Comparison of ENCODE assay signal across 16 cellular contexts in the genomic region with DNA sequence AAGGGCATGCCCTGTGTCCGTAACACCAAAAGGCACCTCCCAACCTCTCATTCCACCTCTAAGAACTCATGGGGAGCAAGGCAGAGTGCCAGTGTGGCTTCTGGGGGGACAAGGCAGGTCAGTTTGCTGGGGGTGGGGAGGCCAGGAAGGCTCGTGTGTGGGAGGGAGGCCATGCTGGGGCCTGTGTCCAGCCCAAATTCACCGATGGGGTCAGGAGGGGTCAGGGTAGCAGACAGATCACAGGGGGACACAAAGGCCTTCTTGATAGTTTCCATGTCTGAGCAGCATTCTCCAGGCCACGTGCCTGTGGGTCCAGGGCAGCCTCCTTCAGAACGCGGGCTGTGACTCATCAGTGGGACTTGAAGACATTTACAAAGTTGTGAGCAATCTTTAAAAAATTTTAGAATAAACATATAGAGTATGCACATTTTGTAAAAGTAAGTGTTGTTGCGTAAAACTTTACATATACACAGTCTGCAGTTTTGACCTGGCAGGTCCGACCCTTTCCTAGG. TPM values are rescaled to one million over a fixed set of nuclear protein-coding genes. Genes with fewer than 3 reads are reported as not detected.
DNase-seq lines count a peak whose midpoint lies in the region; ATAC-seq, FAIRE-seq and TF ChIP-seq lines count a peak whose summit lies in the region.
"Had no signal": no experiment of that assay in that cellular context is flagged by ENCODE, and none has a peak within 500 bp of the region (broad histone marks: within the 10 kb centered on the region; RNA-seq: fewer than 3 reads in every experiment).

No MANE protein-coding gene starts in this region.

- TF ChIP-seq POLR2A in K562 (conservative IDR thresholded peaks at IDR 0.05) = no peak
- no peak for TF ChIP-seq POLR2A in transverse colon (IDR thresholded peaks at IDR 0.05)

- in situ Hi-C loops in K562 (cut with MboI) = no loop called here
- in situ Hi-C loops in transverse colon (cut with MboI; ENCODE audit: low pct_ligation_motif_present in 1 of 4, low pct_unique_long_range_greater_than_20kb in 1 of 4, low sequenced_read_pairs in 3 of 4) = no loop called here

- TF ChIP-seq CTCF in K562 (IDR thresholded peaks at IDR 0.05 in 2 of 3, conservative IDR thresholded peaks at IDR 0.05 in 1 of 3; ENCODE audit: insufficient read depth in 2 of 3, low read depth in 1 of 3, low read length in 3 of 3) = no peak
- no peak for TF ChIP-seq CTCF in endothelial cell (IDR thresholded peaks at IDR 0.05; ENCODE audit: unreplicated experiment)
- TF ChIP-seq CTCF in transverse colon (IDR thresholded peaks at IDR 0.05) = no peak

- H3K36me3 Mint-ChIP-seq in endothelial cell (ENCODE audit: low read depth, unreplicated experiment) = no peaks in the 10 kb centered on the region

- H3K27ac ChIP-seq in ACC112 (ENCODE audit: low read depth, low read length) (peak overlapping the region; percentile 68), K562 (ENCODE audit: extremely low read depth, low read depth, low read length) (no peak overlapping the region), transverse colon (no peak overlapping the region)
- H3K27ac ChIP-seq: HL-60 had no signal

- H2AFZ ChIP-seq in ACC112 (ENCODE audit: low read length, unreplicated experiment) = peak overlapping the region; percentile 88
- peak overlapping the region; percentile 33; the same call in 1 of the 2 replicates for H2AFZ ChIP-seq in K562 (ENCODE audit: low read depth, low read length)

- CTCF ChIA-PET in K562 (lab: Yijun Ruan, JAX; ENCODE audit: low intra/inter-chr PET ratio) = no interaction called here

- H3K4me2 ChIP-seq in K562 (ENCODE audit: insufficient read depth, low read length) = no peak overlapping the region

- no TSS peak for BruUV-seq in K562 (replicated peaks; lab: Mats Ljungman, UMichigan)

- H3K4me1 ChIP-seq in ACC112 (ENCODE audit: control insufficient read depth, insufficient read depth, low read length, unreplicated experiment) (peaks cover 22% of the 10 kb centered on the region), K562 (replicated peaks in 1 of 2; ENCODE audit: control insufficient read depth in 2 of 2, insufficient read depth in 2 of 2, low read length in 2 of 2) (peaks cover 0 to 3% of the 10 kb centered on the region in 2 experiments; a peak in 2 of 5 replicates), transverse colon (no peaks in the 10 kb centered on the region)
- H3K4me1 ChIP-seq: BE2C had no signal

- no peak for TF ChIP-seq EP300 in K562 (IDR thresholded peaks at IDR 0.05; ENCODE audit: low read length)
- no peak for TF ChIP-seq EP300 in transverse colon (IDR thresholded peaks at IDR 0.05; ENCODE audit: low read depth)

- intact Hi-C loops in K562 (cut with micrococcal nuclease) = no loop called here
- intact Hi-C loops in transverse colon (cut with DNase I; ENCODE audit: low total_unique reads) = no loop called here

- POLR2A ChIA-PET in K562 (lab: Yijun Ruan, JAX) = interaction anchor here (0.6 kb wide), 1 partner anchor 471 kb away, joined by 3 read pairs; no protein-coding TSS in a partner anchor

- no peaks in the 10 kb centered on the region for H3K27me3 ChIP-seq in ACC112 (ENCODE audit: insufficient read depth, low read length)
- peaks cover 17 to 69% of the 10 kb centered on the region in 2 experiments for H3K27me3 ChIP-seq in K562 (ENCODE audit: control insufficient read depth in 2 of 2, insufficient read depth in 2 of 2, low read length in 2 of 2)
- H3K27me3 ChIP-seq in transverse colon = no peaks in the 10 kb centered on the region
- H3K27me3 ChIP-seq: BE2C had no signal

- no peak overlapping the region for H3K9ac ChIP-seq in K562 (ENCODE audit: insufficient read depth in 1 of 2, low read depth in 2 of 2, low read length in 2 of 2)

- no peak for FAIRE-seq in K562 (lab: Jason Lieb, UNC)

- no peaks in the 10 kb centered on the region for H3K36me3 ChIP-seq in ACC112 (ENCODE audit: insufficient read depth, low read length)
- no peaks in the 10 kb centered on the region for H3K36me3 ChIP-seq in K562 (ENCODE audit: control insufficient read depth, insufficient read depth, low read length)
- H3K36me3 ChIP-seq in transverse colon = no peaks in the 10 kb centered on the region
- H3K36me3 ChIP-seq: BE2C had no signal

- H4K20me1 ChIP-seq in K562 (replicated peaks; ENCODE audit: control insufficient read depth, insufficient read depth, low read length) = 0 out of 2 replicates have a peak, but pooled peaks cover 5% of the 10 kb centered on the region

- H3K9me3 ChIP-seq in K562 (replicated peaks; ENCODE audit: control insufficient read depth, insufficient read depth, low read depth, low read length) = no peaks in the 10 kb centered on the region
- H3K9me3 ChIP-seq in transverse colon = no peaks in the 10 kb centered on the region
- H3K9me3 ChIP-seq: BE2C had no signal

- no peak overlapping the region for H3K27ac Mint-ChIP-seq in endothelial cell (ENCODE audit: unreplicated experiment)
- H3K27ac Mint-ChIP-seq: activated B cell treated with CpG ODN at 0.5 μM for 24 hours had no signal

- H3K9me1 ChIP-seq in K562 (ENCODE audit: control insufficient read depth, insufficient read depth, low read length) = no peaks in the 10 kb centered on the region

- peak; percentile 60 for DNase-seq in HK-2 (ENCODE audit: unreplicated experiment)
- DNase-seq in K562 (ENCODE audit: extremely low read depth in 1 of 4, low spot score in 3 of 4) = peak in 3 of 4 experiments; percentile 26 to 39 (median 35)
- DNase-seq in kidney glomerular epithelial cell (lab: John Stamatoyannopoulos, UW) = peak; percentile 27
- DNase-seq in endothelial cell (ENCODE audit: low spot score) = no peak
- DNase-seq in transverse colon = no peak
- DNase-seq in DMS153 (lab: John Stamatoyannopoulos, UW) = no peak
- DNase-seq in medulla oblongata (ENCODE audit: extremely low spot score) = no peak
- DNase-seq: activated B cell treated with CpG ODN at 0.5 μM for 24 hours; activated naive CD4-positive, alpha-beta T cell treated with anti-CD3 and anti-CD28 coated beads, Interleukin-2, amount 50 U/mL, for 16 hours; BE2C; erythroblast; NCI-H2029; OCI-M1 had no signal

- H3K4me3 ChIP-seq in ACC112 (ENCODE audit: low read depth, low read length) = peak overlapping the region; percentile 30; the same call in 1 of the 2 replicates
- H3K4me3 ChIP-seq in K562 = no peak overlapping the region
- no peak overlapping the region for H3K4me3 ChIP-seq in transverse colon

- H3K4me3 Mint-ChIP-seq in endothelial cell (ENCODE audit: unreplicated experiment) = no peak overlapping the region
- H3K4me3 Mint-ChIP-seq: activated B cell treated with CpG ODN at 0.5 μM for 24 hours had no signal

- no peak for ATAC-seq in K562
- ATAC-seq: left lobe of liver had no signal

- no peaks in the 10 kb centered on the region for H3K9me3 Mint-ChIP-seq in endothelial cell (ENCODE audit: unreplicated experiment)
- H3K9me3 Mint-ChIP-seq: activated B cell treated with CpG ODN at 0.5 μM for 24 hours had no signal

- H3K4me1 Mint-ChIP-seq in endothelial cell (ENCODE audit: unreplicated experiment) = no peaks in the 10 kb centered on the region
- H3K4me1 Mint-ChIP-seq: activated B cell treated with CpG ODN at 0.5 μM for 24 hours had no signal

- 26% methylated on average over 8 of the region's 8 CpGs for WGBS in K562 (ENCODE audit: insufficient coverage, low coverage, missing lambda C conversion rate)
- 65 to 70% methylated on average over 2 to 8 of the region's 8 CpGs for WGBS in transverse colon (ENCODE audit: low coverage in 1 of 2), 2 donors

- TF ChIP-seq RAD21 in K562 (CRISPR knock-in tag; conservative IDR thresholded peaks at IDR 0.05 in 1 of 2, IDR thresholded peaks at IDR 0.05 in 1 of 2) = no peak

- H3K79me2 ChIP-seq in ACC112 (ENCODE audit: control insufficient read depth, insufficient read depth, low read length, unreplicated experiment) (no peaks in the 10 kb centered on the region), K562 (ENCODE audit: control insufficient read depth, insufficient read depth, low read length) (no peaks in the 10 kb centered on the region)

- H3K27me3 Mint-ChIP-seq in endothelial cell (ENCODE audit: unreplicated experiment) = peaks cover 2% of the 10 kb centered on the region
- H3K27me3 Mint-ChIP-seq: activated B cell treated with CpG ODN at 0.5 μM for 24 hours had no signal

TF ChIP-seq in K562, 482 proteins besides CTCF, POLR2A, EP300 and RAD21 (continues in another document):
- no peak for TF ChIP-seq PHF21A (IDR thresholded peaks at IDR 0.05; ENCODE audit: borderline replicate concordance, low read depth)
- TF ChIP-seq CREB1 (IDR thresholded peaks at IDR 0.05) = no peak
- no peak for TF ChIP-seq CREB1 (CRISPR knock-in tag; IDR thresholded peaks at IDR 0.05)
- TF ChIP-seq L3MBTL2 (IDR thresholded peaks at IDR 0.05) = peak; percentile 57; the same call in 1 of the 2 replicates
- TF ChIP-seq SMAD1 (IDR thresholded peaks at IDR 0.05; ENCODE audit: low read depth, low read length, partially characterized antibody) = no peak
- TF ChIP-seq, protein P1, sequence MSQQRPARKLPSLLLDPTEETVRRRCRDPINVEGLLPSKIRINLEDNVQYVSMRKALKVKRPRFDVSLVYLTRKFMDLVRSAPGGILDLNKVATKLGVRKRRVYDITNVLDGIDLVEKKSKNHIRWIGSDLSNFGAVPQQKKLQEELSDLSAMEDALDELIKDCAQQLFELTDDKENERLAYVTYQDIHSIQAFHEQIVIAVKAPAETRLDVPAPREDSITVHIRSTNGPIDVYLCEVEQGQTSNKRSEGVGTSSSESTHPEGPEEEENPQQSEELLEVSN (IDR thresholded peaks at IDR 0.05; ENCODE audit: borderline replicate concordance in 1 of 2, extremely low read depth in 1 of 2, insufficient read depth in 1 of 2, insufficient read length in 1 of 2, low read depth in 1 of 2, low read length in 1 of 2, poor library complexity in 1 of 2, severe bottlenecking in 1 of 2) = peak in 1 of 2 experiments; percentile 84

RNA-seq across cellular contexts. Expression of a gene that starts 20.9 kb away (rescaled TPM):
- not detected in 2 replicates for total RNA-seq in K562 (2011; cell fraction: chromatin; rRNA removed; ENCODE audit: low replicate concordance)
- not detected in 2 replicates for total RNA-seq in K562 (2011; cell fraction: nucleolus; rRNA removed)
- not detected in 2 replicates for total RNA-seq in K562 (2011; cell fraction: nucleoplasm; rRNA removed)
- total RNA-seq in K562 (2014; rRNA removed) (not detected in 2 replicates), K562 (2014; rRNA removed; fragmentation: Illumina TruSeq; extraction: Trizol) (not detected in 2 replicates), K562 (2015; rRNA removed; fragmentation: Illumina TruSeq; extraction: Trizol) (not detected in 2 replicates), K562 (2021) (not detected in 2 replicates), endothelial cell (ENCODE audit: unreplicated experiment) (not detected), transverse colon (not detected)
- polyA plus RNA-seq in K562 (2011; rRNA removed) (not detected in 2 replicates), K562 (2014; fragmentation: Illumina TruSeq; extraction: Trizol) (not detected in 2 replicates), K562 (2014; fragmentation: Nextera tagmentation; extraction: Ambion mirVana) (under 1 TPM; 0.10 to 0.20 TPM), K562 (2014; rRNA removed) (not detected in 2 replicates)
- polyA plus RNA-seq in K562 (2011; cell fraction: cytosol; rRNA removed) = 0.10 and 0.12 TPM in 2 replicates
- not detected in 2 replicates for polyA plus RNA-seq in K562 (2011; cell fraction: nucleus; rRNA removed)
- 0.13 and 0.25 TPM in 2 replicates for polyA plus RNA-seq in K562 (2012)
- polyA minus RNA-seq in K562 (2011; rRNA and poly(A)+ RNA removed) = 0.54 TPM in 1 of 2 replicates, not detected in the other
- polyA minus RNA-seq in K562 (2011; cell fraction: cytosol; rRNA and poly(A)+ RNA removed) = not detected in 2 replicates
- not detected in 2 replicates for polyA minus RNA-seq in K562 (2011; cell fraction: nucleus; rRNA and poly(A)+ RNA removed)
- total RNA-seq: activated B cell treated with CpG ODN at 0.5 μM for 24 hours, left lobe of liver had no signal

Comparison
In these comparisons a context has a peak if more than half of its experiments do, and no peak if none do; other contexts are left out.
1. DNase-seq: peak in HK-2 (single experiment), K562 (3 of 4) and kidney glomerular epithelial cell (single experiment); none in endothelial cell (single experiment), transverse colon (single experiment), DMS153 (single experiment) and medulla oblongata (single experiment).